ENCODE assay signal across 20 cellular contexts in the genomic region with DNA sequence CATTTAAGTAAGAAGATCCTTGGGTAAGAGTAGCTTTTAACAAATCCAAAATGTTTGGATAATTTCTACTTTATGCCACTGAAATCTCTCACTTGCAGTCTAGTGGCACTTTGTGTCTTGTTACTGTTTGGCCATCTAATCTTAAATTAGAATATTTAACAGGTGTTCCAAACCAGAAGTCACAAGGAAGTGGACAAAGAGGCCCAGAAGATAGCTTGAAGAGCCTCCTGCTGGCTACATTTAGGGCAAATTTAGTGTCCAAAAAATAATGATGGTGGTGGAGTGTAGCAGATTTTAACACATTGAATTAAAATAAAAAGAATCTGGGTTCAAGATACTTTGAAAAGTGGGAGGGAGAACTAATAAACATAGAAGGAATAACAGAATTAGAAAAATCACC.
DNase-seq lines count a peak whose midpoint lies in the region; ATAC-seq and TF ChIP-seq lines count a peak whose summit lies in the region.
"Had no signal": no experiment of that assay in that cellular context is flagged by ENCODE, and none has a peak within 500 bp of the region (broad histone marks: within the 10 kb centered on the region; RNA-seq: fewer than 3 reads in every experiment).

No MANE protein-coding gene starts in this region.

- no peak overlapping the region for H3K4me3 Mint-ChIP-seq in T-cell
- H3K4me3 Mint-ChIP-seq: activated CD4-positive, alpha-beta T cell treated with anti-CD3 and anti-CD28 coated beads for 36 hours; activated CD8-positive, alpha-beta memory T cell treated with anti-CD3 and anti-CD28 coated beads, Interleukin-2, amount 10 ng/mL, durations not matched to agents 7 days and 5 days; CD4-positive, CD25-positive, alpha-beta regulatory T cell; neural crest cell; type B pancreatic cell had no signal

- TF ChIP-seq CTCF in left ventricle myocardium inferior (IDR thresholded peaks at IDR 0.05; ENCODE audit: borderline replicate concordance): peak; percentile 31
- peak in 3 of 12 donors; percentile 14 to 34 (median 29) for TF ChIP-seq CTCF in heart left ventricle (IDR thresholded peaks at IDR 0.05)
- peak; percentile 23; the same call in 1 of the 2 replicates for TF ChIP-seq CTCF in PC-9 (conservative IDR thresholded peaks at IDR 0.05)
- TF ChIP-seq CTCF in fibroblast of pulmonary artery (IDR thresholded peaks at IDR 0.05; ENCODE audit: low read length, missing control alignments): peak; percentile 3

- intact Hi-C loops in left ventricle myocardium inferior (cut with micrococcal nuclease): no loop called here
- intact Hi-C loops in heart left ventricle (cut with DNase I): no loop called here
- intact Hi-C loops in PC-9 (cut with micrococcal nuclease; ENCODE audit: unreplicated experiment): no loop called here

- no peak for ATAC-seq in heart left ventricle
- ATAC-seq in GM19023 (IDR thresholded peaks at IDR 0.05; ENCODE audit: unreplicated experiment): no peak
- no peak for ATAC-seq in T-cell (replicated peaks in 1 of 4)
- ATAC-seq: activated CD4-positive, alpha-beta T cell treated with anti-CD3 and anti-CD28 coated beads for 36 hours; activated CD8-positive, alpha-beta memory T cell treated with anti-CD3 and anti-CD28 coated beads, Interleukin-2, amount 10 ng/mL, durations not matched to agents 7 days and 5 days had no signal

- POLR2A ChIA-PET in PC-9 (lab: Charles Lee; ENCODE audit: unreplicated experiment) (no interaction called here), T-cell (lab: Charles Lee) (interaction anchor here in 1 of 2 donors (1.1 kb wide), 1 partner anchor 8 kb away, joined by 3 read pairs; no protein-coding TSS in a partner anchor)

- BruUV-seq in PC-9 (replicated peaks; lab: Mats Ljungman, UMichigan): no TSS peak

- no peak for TF ChIP-seq POLR2A in heart left ventricle (IDR thresholded peaks at IDR 0.05)

- no peaks in the 10 kb centered on the region for H3K9me3 Mint-ChIP-seq in T-cell
- H3K9me3 Mint-ChIP-seq: CD4-positive, CD25-positive, alpha-beta regulatory T cell; neural crest cell; type B pancreatic cell had no signal

- no peak overlapping the region for H3K4me2 ChIP-seq in PC-9

- H3K4me1 Mint-ChIP-seq in T-cell: peaks cover 0 to 2% (median 2%) of the 10 kb centered on the region in 3 donors
- H3K4me1 Mint-ChIP-seq: activated CD4-positive, alpha-beta T cell treated with anti-CD3 and anti-CD28 coated beads for 36 hours; activated CD8-positive, alpha-beta memory T cell treated with anti-CD3 and anti-CD28 coated beads, Interleukin-2, amount 10 ng/mL, durations not matched to agents 7 days and 5 days had no signal

- DNase-seq in left ventricle myocardium inferior: no peak
- DNase-seq in heart left ventricle: no peak
- no peak for DNase-seq in PC-9
- DNase-seq in fibroblast of pulmonary artery (ENCODE audit: low read depth): no peak
- no peak for DNase-seq in iPS-NIHi11 (ENCODE audit: low spot score)
- no peak for DNase-seq in NK-92 (lab: John Stamatoyannopoulos, UW; ENCODE audit: unreplicated experiment)
- DNase-seq in T-cell: no peak
- DNase-seq: activated CD4-positive, alpha-beta T cell treated with anti-CD3 and anti-CD28 coated beads for 36 hours; activated CD8-positive, alpha-beta memory T cell treated with anti-CD3 and anti-CD28 coated beads, Interleukin-2, amount 10 ng/mL, durations not matched to agents 7 days and 5 days; cortex of kidney; kidney glomerular epithelial cell; mesendoderm; NCI-H187; NCI-H510A treated with DMSO at 0.1 percent for 48 hours; stimulated activated naive CD4-positive, alpha-beta T cell treated with Interleukin-2 at 50 U/mL for 16 hours had no signal

- H3K4me1 ChIP-seq in left ventricle myocardium inferior: peaks cover 94% of the 10 kb centered on the region
- peaks cover 0 to 82% (median 41%) of the 10 kb centered on the region in 12 donors for H3K4me1 ChIP-seq in heart left ventricle
- peaks cover 48% of the 10 kb centered on the region for H3K4me1 ChIP-seq in PC-9 (replicated peaks; ENCODE audit: insufficient read depth)

- H3K79me2 ChIP-seq in PC-9 (ENCODE audit: low read depth): peaks cover 96% of the 10 kb centered on the region

- no peak overlapping the region for H3K27ac Mint-ChIP-seq in T-cell
- H3K27ac Mint-ChIP-seq: activated CD4-positive, alpha-beta T cell treated with anti-CD3 and anti-CD28 coated beads for 36 hours; activated CD8-positive, alpha-beta memory T cell treated with anti-CD3 and anti-CD28 coated beads, Interleukin-2, amount 10 ng/mL, durations not matched to agents 7 days and 5 days; CD4-positive, CD25-positive, alpha-beta regulatory T cell; type B pancreatic cell had no signal

- H3F3A ChIP-seq in PC-9 (ENCODE audit: insufficient read depth, low read depth): peaks cover 68% of the 10 kb centered on the region

- no peak overlapping the region for H2AFZ ChIP-seq in PC-9

- CTCF ChIA-PET in PC-9 (lab: Charles Lee) (no interaction called here), T-cell (lab: Charles Lee) (interaction anchor here in 1 of 2 donors (1.1 kb wide), 1 partner anchor 241 kb away, joined by 4 read pairs; no protein-coding TSS in a partner anchor)

- no peaks in the 10 kb centered on the region for H3K9me3 ChIP-seq in left ventricle myocardium inferior (replicated peaks)
- no peaks in the 10 kb centered on the region for H3K9me3 ChIP-seq in heart left ventricle
- H3K9me3 ChIP-seq in PC-9 (ENCODE audit: insufficient read depth, low read depth): no peaks in the 10 kb centered on the region

- H3K36me3 Mint-ChIP-seq in T-cell: peaks cover 25% of the 10 kb centered on the region
- H3K36me3 Mint-ChIP-seq: activated CD8-positive, alpha-beta memory T cell treated with anti-CD3 and anti-CD28 coated beads, Interleukin-2, amount 10 ng/mL, durations not matched to agents 7 days and 5 days had no signal

- H3K27me3 ChIP-seq in left ventricle myocardium inferior (ENCODE audit: low read depth): no peaks in the 10 kb centered on the region
- H3K27me3 ChIP-seq in heart left ventricle: no peaks in the 10 kb centered on the region
- no peaks in the 10 kb centered on the region for H3K27me3 ChIP-seq in PC-9 (ENCODE audit: insufficient read depth, low read depth)

- H3K27ac ChIP-seq in left ventricle myocardium inferior (replicated peaks) (peak overlapping the region; percentile 58), heart left ventricle (peak overlapping the region in 1 of 12 donors; percentile 22), PC-9 (peak overlapping the region; percentile 17; the same call in 1 of the 2 replicates)
- H3K27ac ChIP-seq: SK-N-MC had no signal

- H3K27me3 Mint-ChIP-seq in T-cell: no peaks in the 10 kb centered on the region
- H3K27me3 Mint-ChIP-seq: activated CD4-positive, alpha-beta T cell treated with anti-CD3 and anti-CD28 coated beads for 36 hours; activated CD8-positive, alpha-beta memory T cell treated with anti-CD3 and anti-CD28 coated beads, Interleukin-2, amount 10 ng/mL, durations not matched to agents 7 days and 5 days; CD4-positive, CD25-positive, alpha-beta regulatory T cell; type B pancreatic cell had no signal

- H3K9me2 ChIP-seq in PC-9 (ENCODE audit: insufficient read depth): no peaks in the 10 kb centered on the region

- H4K20me1 ChIP-seq in PC-9 (ENCODE audit: insufficient read depth): peaks cover 21% of the 10 kb centered on the region

- H3K36me3 ChIP-seq in left ventricle myocardium inferior (peaks cover 8% of the 10 kb centered on the region), heart left ventricle (peaks cover 0 to 31% (median 3%) of the 10 kb centered on the region in 9 donors), PC-9 (ENCODE audit: low read depth) (peaks cover 72% of the 10 kb centered on the region)

- H3K4me3 ChIP-seq in left ventricle myocardium inferior (no peak overlapping the region), heart left ventricle (no peak overlapping the region), PC-9 (no peak overlapping the region), fibroblast of pulmonary artery (replicated peaks; ENCODE audit: low read depth, low read length) (no peak overlapping the region)
- H3K4me3 ChIP-seq: SK-N-MC had no signal
